ENCODE assay signal across 8 cellular contexts in genomic region chr4:159175165-159175988, GRCh38.
DNase-seq lines count a peak whose midpoint lies in the region; ATAC-seq and TF ChIP-seq lines count a peak whose summit lies in the region.

No MANE protein-coding gene starts in this region.

- no peaks in the 10 kb centered on the region for H3K27me3 ChIP-seq in esophagus muscularis mucosa

- H3K4me1 Mint-ChIP-seq in Calu3 (ENCODE audit: low read depth, unreplicated experiment) (peaks cover 29% of the 10 kb centered on the region), natural killer cell (peaks cover 9 to 22% of the 10 kb centered on the region in 2 donors)

- H3K27ac Mint-ChIP-seq in Calu3 (ENCODE audit: unreplicated experiment) (peak overlapping the region; percentile 37), natural killer cell (peak overlapping the region in 1 of 2 donors; percentile 60)

- ATAC-seq in GM21367 (IDR thresholded peaks at IDR 0.05; ENCODE audit: unreplicated experiment) (peak; percentile 46), natural killer cell (peak; percentile 90 to 97 (median 93))

- H3K9me3 Mint-ChIP-seq in Calu3 (ENCODE audit: low read depth, unreplicated experiment) (no peaks in the 10 kb centered on the region), natural killer cell (no peaks in the 10 kb centered on the region)

- peak; percentile 54 for TF ChIP-seq CTCF in Calu3 (IDR thresholded peaks at IDR 0.05; ENCODE audit: unreplicated experiment)
- TF ChIP-seq CTCF in esophagus muscularis mucosa (IDR thresholded peaks at IDR 0.05) = peak; percentile 86 to 88 (median 88)
- peak; percentile 86 for TF ChIP-seq CTCF in natural killer cell (IDR thresholded peaks at IDR 0.05)

- H3K4me3 ChIP-seq in esophagus muscularis mucosa = peak overlapping the region in 3 of 4 donors; percentile 16 to 35 (median 27)

- DNase-seq in Calu3 (peak; percentile 64), HS-5 (ENCODE audit: low read depth) (peak; percentile 95), NOMO-1 treated with dmso at 0.1 percent for 144 hours (lab: John Stamatoyannopoulos, UW; ENCODE audit: unreplicated experiment) (peak; percentile 41), esophagus muscularis mucosa (ENCODE audit: extremely low spot score) (no peak), natural killer cell (peak; percentile 40)
- peak; percentile 55 for DNase-seq in activated CD8-positive, alpha-beta memory T cell treated with anti-CD3 and anti-CD28 coated beads, Interleukin-2, amount 50 U/mL, for 48 hours
- DNase-seq in stimulated activated naive CD4-positive, alpha-beta T cell (lab: John Stamatoyannopoulos, UW) = peak; percentile 7 to 74 (median 42)

- H3K9me3 ChIP-seq in esophagus muscularis mucosa = no peaks in the 10 kb centered on the region

- 8% methylated on average over 12 of the region's 12 CpGs for WGBS in esophagus muscularis mucosa

- no peak for TF ChIP-seq POLR2A in esophagus muscularis mucosa (IDR thresholded peaks at IDR 0.05; ENCODE audit: low read depth)

- H3K36me3 Mint-ChIP-seq in Calu3 (ENCODE audit: insufficient read depth, unreplicated experiment) (no peaks in the 10 kb centered on the region), natural killer cell (no peaks in the 10 kb centered on the region)

- peak overlapping the region in 3 of 4 donors; percentile 6 to 56 (median 56) for H3K27ac ChIP-seq in esophagus muscularis mucosa (replicated peaks in 1 of 4)

- H3K27me3 Mint-ChIP-seq in Calu3 (ENCODE audit: unreplicated experiment) (no peaks in the 10 kb centered on the region), natural killer cell (ENCODE audit: low read depth in 2 of 2) (peaks cover 7 to 9% of the 10 kb centered on the region in 2 donors)

- no TSS peak for BruUV-seq in Calu3 (replicated peaks; lab: Mats Ljungman, UMichigan)

- H3K4me1 ChIP-seq in esophagus muscularis mucosa = peaks cover 58 to 82% (median 70%) of the 10 kb centered on the region in 4 donors

- no peaks in the 10 kb centered on the region for H3K36me3 ChIP-seq in esophagus muscularis mucosa

- no peak for TF ChIP-seq EP300 in esophagus muscularis mucosa (IDR thresholded peaks at IDR 0.05)

- intact Hi-C loops in Calu3 (cut with micrococcal nuclease; ENCODE audit: unreplicated experiment) (loop anchor here (1.0 to 10.0 kb wide), 5 partner anchors 70 to 441 kb away; no protein-coding TSS in a partner anchor), esophagus muscularis mucosa (cut with DNase I) (loop anchor here (2.0 to 10.0 kb wide), 3 partner anchors 71 to 451 kb away; partner anchors contain the start of gene PPID), natural killer cell (cut with micrococcal nuclease) (loop anchor here (1.0 to 10.0 kb wide), 3 partner anchors 318 to 921 kb away; no protein-coding TSS in a partner anchor)

- peak overlapping the region; percentile 53 for H3K4me3 Mint-ChIP-seq in Calu3 (ENCODE audit: low read depth, unreplicated experiment)
- no peak overlapping the region for H3K4me3 Mint-ChIP-seq in natural killer cell

- CTCF ChIA-PET in Calu3 (lab: Charles Lee) = interaction anchor here (0.7 kb wide), 1 partner anchor 301 kb away, joined by 3 read pairs; no protein-coding TSS in a partner anchor
